In the genomic region with DNA sequence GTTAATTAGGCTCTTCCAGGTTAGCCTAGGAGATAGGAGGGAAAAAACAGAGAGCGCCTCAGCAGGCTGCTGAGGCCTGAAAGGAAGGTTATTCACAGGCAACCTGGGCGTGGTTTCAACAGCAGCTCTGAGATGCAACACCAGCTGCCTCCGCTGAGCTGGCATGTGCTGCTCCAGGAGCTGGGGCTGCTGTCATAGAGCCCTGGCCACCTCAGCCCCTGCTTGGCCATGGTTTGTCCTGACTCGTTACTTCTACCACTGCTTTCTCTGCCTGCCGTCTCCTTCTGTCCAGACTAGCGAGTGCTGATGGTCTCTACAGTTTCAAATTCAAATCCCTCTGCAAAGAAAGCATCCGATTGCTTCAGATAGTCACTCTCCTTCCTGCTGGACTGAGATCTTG, we compare ENCODE assay signal across 12 cellular contexts. TPM values are rescaled to one million over a fixed set of nuclear protein-coding genes. Genes with fewer than 3 reads are reported as not detected.
A peak's percentile ranks its signal among the peaks of the same experiment; 100 is the strongest.
DNase-seq lines count a peak whose midpoint lies in the region; FAIRE-seq and TF ChIP-seq lines count a peak whose summit lies in the region.
"Had no signal": no experiment of that assay in that cellular context is flagged by ENCODE, and none has a peak within 500 bp of the region (broad histone marks: within the 10 kb centered on the region; RNA-seq: fewer than 3 reads in every experiment).

No MANE protein-coding gene starts in this region.

- no peaks in the 10 kb centered on the region for H3K36me3 Mint-ChIP-seq in activated naive CD4-positive, alpha-beta T cell treated with anti-CD3 and anti-CD28 coated beads, Interleukin-2, amount 10 ng/mL, durations not matched to agents 7 days and 5 days
- H3K36me3 Mint-ChIP-seq: activated naive CD4-positive, alpha-beta T cell treated with anti-CD3 and anti-CD28 coated beads, Interleukin-2, amount 50 U/mL, for 24 hours had no signal

- no peak overlapping the region for H2BK5ac ChIP-seq in H1 (ENCODE audit: low read depth, low read length)

- H3K27ac Mint-ChIP-seq in activated naive CD4-positive, alpha-beta T cell treated with anti-CD3 and anti-CD28 coated beads, Interleukin-2, amount 10 ng/mL, durations not matched to agents 7 days and 5 days = no peak overlapping the region
- H3K27ac Mint-ChIP-seq: activated naive CD4-positive, alpha-beta T cell treated with anti-CD3 and anti-CD28 coated beads, Interleukin-2, amount 50 U/mL, for 24 hours had no signal

- H3K4me3 ChIP-seq in H1 (ENCODE audit: extremely low read depth in 1 of 4, insufficient read depth in 2 of 4, low read depth in 3 of 4, low read length in 4 of 4) (no peak overlapping the region), retinal pigment epithelial cell (ENCODE audit: low read length) (no peak overlapping the region)

- H3K79me2 ChIP-seq in H1 (ENCODE audit: control insufficient read depth in 1 of 2, insufficient read depth in 2 of 2, low read length in 2 of 2) = no peaks in the 10 kb centered on the region

- H3K4me3 Mint-ChIP-seq in activated naive CD4-positive, alpha-beta T cell treated with anti-CD3 and anti-CD28 coated beads, Interleukin-2, amount 10 ng/mL, durations not matched to agents 7 days and 5 days = no peak overlapping the region
- H3K4me3 Mint-ChIP-seq: activated naive CD4-positive, alpha-beta T cell treated with anti-CD3 and anti-CD28 coated beads, Interleukin-2, amount 50 U/mL, for 24 hours had no signal

- H2BK12ac ChIP-seq in H1 (ENCODE audit: low read depth, low read length) = no peak overlapping the region; the same call in 1 of the 2 replicates

- H2BK120ac ChIP-seq in H1 (replicated peaks; ENCODE audit: low read depth, low read length) = no peak overlapping the region

- no peak overlapping the region for H3K23ac ChIP-seq in H1 (ENCODE audit: insufficient read length)

- no peaks in the 10 kb centered on the region for H3K79me1 ChIP-seq in H1 (ENCODE audit: low read depth, low read length)

- no peak overlapping the region for H2BK20ac ChIP-seq in H1 (ENCODE audit: low read length)

- H3K36me3 ChIP-seq in H1 (ENCODE audit: control insufficient read depth in 2 of 4, insufficient read depth in 4 of 4, low read length in 3 of 4) = no peaks in the 10 kb centered on the region

- no peak for TF ChIP-seq POLR2A in H1 (IDR thresholded peaks at IDR 0.05; ENCODE audit: control extremely low read depth in 1 of 2, low read depth in 2 of 2, low read length in 2 of 2)

- no peaks in the 10 kb centered on the region for H4K20me1 ChIP-seq in H1 (replicated peaks in 1 of 2; ENCODE audit: control insufficient read depth in 1 of 2, insufficient read depth in 2 of 2, low read length in 2 of 2)

- peak overlapping the region; percentile 85; the same call in 1 of the 2 replicates for H2AFZ ChIP-seq in H1 (ENCODE audit: low read length)

- peak; percentile 94 for FAIRE-seq in H1 (lab: Jason Lieb, UNC)

- H4K8ac ChIP-seq in H1 (ENCODE audit: extremely low read depth, insufficient read depth, low read length) = no peak overlapping the region

- no peak overlapping the region for H4K5ac ChIP-seq in H1 (ENCODE audit: insufficient read length, low read depth, low read length)

- no peaks in the 10 kb centered on the region; the same call in 1 of the 2 replicates for H3K23me2 ChIP-seq in H1 (ENCODE audit: low read depth, low read length)

- H3K4me1 Mint-ChIP-seq in activated naive CD4-positive, alpha-beta T cell treated with anti-CD3 and anti-CD28 coated beads, Interleukin-2, amount 10 ng/mL, durations not matched to agents 7 days and 5 days = peaks cover 3% of the 10 kb centered on the region

- H3K18ac ChIP-seq in H1 (ENCODE audit: extremely low read depth, low read length) = no peak overlapping the region

- H3K9me3 ChIP-seq in H1 (ENCODE audit: insufficient read depth in 2 of 2, low read depth in 1 of 2, low read length in 1 of 2) = peaks cover 0 to 7% of the 10 kb centered on the region in 2 experiments; a peak in 1 of 4 replicates

- TF ChIP-seq EP300 in H1 (IDR thresholded peaks at IDR 0.05; ENCODE audit: borderline replicate concordance in 1 of 2, low read depth in 2 of 2, low read length in 2 of 2) = no peak

- no peak overlapping the region for H4K91ac ChIP-seq in H1 (replicated peaks; ENCODE audit: insufficient read length, low read length)

- DNase-seq in NCI-H82 (lab: John Stamatoyannopoulos, UW) (peak; percentile 82), NCI-H82 treated with DMSO at 0.1 percent for 48 hours (lab: John Stamatoyannopoulos, UW; ENCODE audit: unreplicated experiment) (no peak), NCI-H748 treated with DMSO at 0.1 percent for 48 hours (lab: John Stamatoyannopoulos, UW) (peak; percentile 42), H1 (ENCODE audit: low read depth in 1 of 2, low spot score in 2 of 2) (no peak), retinal pigment epithelial cell (ENCODE audit: low read depth) (no peak), occipital lobe (lab: John Stamatoyannopoulos, UW) (no peak), mucosa of gallbladder (ENCODE audit: low spot score) (no peak)
- DNase-seq in activated naive CD4-positive, alpha-beta T cell treated with anti-CD3 and anti-CD28 coated beads, Interleukin-2, amount 10 ng/mL, durations not matched to agents 7 days and 5 days = no peak
- DNase-seq: AML-193, hypothalamus, T-helper 1 cell had no signal

- H3K4me1 ChIP-seq in H1 (replicated peaks in 1 of 4; ENCODE audit: control insufficient read depth in 3 of 4, insufficient read depth in 4 of 4, low read length in 3 of 4) = peaks cover 5 to 10% (median 8%) of the 10 kb centered on the region in 4 experiments; a peak in 6 of 7 replicates

- H3K56ac ChIP-seq in H1 (replicated peaks; ENCODE audit: insufficient read length, low read depth, low read length) = no peak overlapping the region

- H3K9ac ChIP-seq in H1 (replicated peaks in 1 of 4; ENCODE audit: extremely low read depth in 1 of 4, low read depth in 3 of 4, low read length in 3 of 4) = no peak overlapping the region

- peaks cover 2% of the 10 kb centered on the region for H3K9me3 Mint-ChIP-seq in activated naive CD4-positive, alpha-beta T cell treated with anti-CD3 and anti-CD28 coated beads, Interleukin-2, amount 10 ng/mL, durations not matched to agents 7 days and 5 days
- H3K9me3 Mint-ChIP-seq: activated naive CD4-positive, alpha-beta T cell treated with anti-CD3 and anti-CD28 coated beads, Interleukin-2, amount 50 U/mL, for 24 hours had no signal

- 32% methylated on average over 7 of the region's 7 CpGs; no CpG with 5 or more reads in 1 of the 2 experiments for WGBS in H1 (ENCODE audit: extremely low coverage in 1 of 2, insufficient coverage in 1 of 2, insufficient read length in 1 of 2, insufficient replicate concordance in 2 of 2, low coverage in 1 of 2, low lambda C conversion rate in 2 of 2, missing lambda C conversion rate in 1 of 2), 2 experiments

- POLR2A ChIA-PET in H1 (lab: Charles Lee; ENCODE audit: partially characterized antibody) = interaction anchor here (0.6 to 1.2 kb wide), 3 partner anchors 10 to 532 kb away, joined by 3 to 5 read pairs (median 3); a partner anchor contains a TSS

- peak in 1 of 3 experiments; percentile 31; a peak in 1 of 4 replicates for TF ChIP-seq CTCF in H1 (IDR thresholded peaks at IDR 0.05; ENCODE audit: control extremely low read depth in 1 of 3, insufficient read depth in 1 of 3, low read depth in 1 of 3, low read length in 3 of 3)
- peak; percentile 4 for TF ChIP-seq CTCF in retinal pigment epithelial cell (conservative IDR thresholded peaks at IDR 0.05; ENCODE audit: low read depth, low read length)

- no peak overlapping the region for H3K14ac ChIP-seq in H1 (ENCODE audit: insufficient read length)

- no peaks in the 10 kb centered on the region; a peak in 2 of 7 replicates for H3K27me3 ChIP-seq in H1 (replicated peaks in 1 of 4; ENCODE audit: control insufficient read depth in 3 of 4, extremely low read depth in 1 of 4, insufficient read depth in 3 of 4, low read length in 3 of 4)

- no peak overlapping the region for H2BK15ac ChIP-seq in H1 (ENCODE audit: low read length)

- H3K4ac ChIP-seq in H1 (replicated peaks; ENCODE audit: insufficient read length, low read depth, low read length) = no peak overlapping the region

- peak; percentile 22 to 30; a peak in 3 of 4 replicates for TF ChIP-seq RAD21 in H1 (IDR thresholded peaks at IDR 0.05 in 1 of 2, conservative IDR thresholded peaks at IDR 0.05 in 1 of 2; ENCODE audit: low read depth in 2 of 2, low read length in 2 of 2)

- no peak overlapping the region for H3K27ac ChIP-seq in H1 (ENCODE audit: low read depth, low read length)

- no peaks in the 10 kb centered on the region for H3K27me3 Mint-ChIP-seq in activated naive CD4-positive, alpha-beta T cell treated with anti-CD3 and anti-CD28 coated beads, Interleukin-2, amount 10 ng/mL, durations not matched to agents 7 days and 5 days
- H3K27me3 Mint-ChIP-seq: activated naive CD4-positive, alpha-beta T cell treated with anti-CD3 and anti-CD28 coated beads, Interleukin-2, amount 50 U/mL, for 24 hours had no signal

- no peak overlapping the region for H2AK5ac ChIP-seq in H1 (ENCODE audit: low read depth, low read length)

- no peak overlapping the region; a peak in 1 of 4 replicates for H3K4me2 ChIP-seq in H1 (ENCODE audit: insufficient read depth in 1 of 2, low read depth in 2 of 2, low read length in 2 of 2)

- CTCF ChIA-PET in H1 (lab: Charles Lee; ENCODE audit: partially characterized antibody) = interaction anchor here (0.6 to 1.7 kb wide), 11 partner anchors 10 to 845 kb away, joined by 3 to 5 read pairs (median 3); a partner anchor contains a TSS
- CTCF ChIA-PET in activated naive CD4-positive, alpha-beta T cell treated with anti-CD3 and anti-CD28 coated beads, Interleukin-2, amount 10 ng/mL, durations not matched to agents 7 days and 5 days (lab: Charles Lee) = no interaction called here

RNA-seq across cellular contexts. Expression of a gene that starts 32.5 kb away (rescaled TPM):
- 15.7 and 17.1 TPM in 2 replicates for total RNA-seq in H1 (2021; fragmentation: NEBNext Ultra II Directional; extraction: Animal tissue kit (Norgen Biotek cat#: 25700))
- 5.1 and 7.0 TPM in 2 replicates for polyA plus RNA-seq in H1 (2011; rRNA removed)
- 8.8 TPM for polyA plus RNA-seq in H1 (2011; cell fraction: cytosol; rRNA removed)
- polyA plus RNA-seq in H1 (2011; cell fraction: nucleus; rRNA removed) = 3.6 TPM
- 10.1 to 15.2 TPM (median 10.3 TPM) in 4 replicates for polyA plus RNA-seq in H1 (2012, experiment 1 of 2)
- polyA plus RNA-seq in H1 (2012, experiment 2 of 2) = 7.5 TPM
- 10.9 TPM for polyA plus RNA-seq in H1 (2013, experiment 1 of 2)
- 12.1 TPM for polyA plus RNA-seq in H1 (2013, experiment 2 of 2)
- 3.3 and 4.9 TPM in 2 replicates for polyA minus RNA-seq in H1 (2011; rRNA and poly(A)+ RNA removed)
- 4.3 TPM for polyA minus RNA-seq in H1 (2011; cell fraction: cytosol; rRNA and poly(A)+ RNA removed)
- polyA minus RNA-seq in H1 (2011; cell fraction: nucleus; rRNA and poly(A)+ RNA removed) = 4.4 TPM
- total RNA-seq in occipital lobe (14.0 TPM), mucosa of gallbladder (3.2 TPM)

RNA-seq across cellular contexts. Expression of a gene that starts 48.8 kb away (rescaled TPM):
- total RNA-seq in H1 (2021; fragmentation: NEBNext Ultra II Directional; extraction: Animal tissue kit (Norgen Biotek cat#: 25700)) = 0.09 TPM in 1 of 2 replicates, not detected in the other
- 0.03 and 0.06 TPM in 2 replicates for polyA plus RNA-seq in H1 (2011; rRNA removed)
- 0.06 TPM for polyA plus RNA-seq in H1 (2011; cell fraction: cytosol; rRNA removed)
- polyA plus RNA-seq in H1 (2011; cell fraction: nucleus; rRNA removed) = 0.06 TPM
- 0.09 to 0.19 TPM (median 0.12 TPM) in 4 replicates for polyA plus RNA-seq in H1 (2012, experiment 1 of 2)
- 0.04 TPM for polyA plus RNA-seq in H1 (2012, experiment 2 of 2)
- 0.04 TPM for polyA plus RNA-seq in H1 (2013, experiment 1 of 2)
- 0.06 TPM for polyA plus RNA-seq in H1 (2013, experiment 2 of 2)
- polyA minus RNA-seq in H1 (2011; rRNA and poly(A)+ RNA removed) = 0.07 TPM in 1 of 2 replicates, not detected in the other
- polyA minus RNA-seq in H1 (2011; cell fraction: cytosol; rRNA and poly(A)+ RNA removed) = not detected
- polyA minus RNA-seq in H1 (2011; cell fraction: nucleus; rRNA and poly(A)+ RNA removed) = not detected
- total RNA-seq in occipital lobe (1.2 TPM), mucosa of gallbladder (2.8 TPM)

Comparison
In these comparisons a context has a peak if more than half of its experiments do, and no peak if none do; other contexts are left out.
1. DNase-seq: peak in NCI-H82 (single experiment) and NCI-H748 treated with DMSO at 0.1 percent for 48 hours (single experiment); none in NCI-H82 treated with DMSO at 0.1 percent for 48 hours (single experiment), H1 (0 of 2), retinal pigment epithelial cell (single experiment), occipital lobe (single experiment), activated naive CD4-positive, alpha-beta T cell treated with anti-CD3 and anti-CD28 coated beads, Interleukin-2, amount 10 ng/mL, durations not matched to agents 7 days and 5 days (single experiment) and mucosa of gallbladder (single experiment).